ENCODE assay signal across 22 cellular contexts in the genomic region with DNA sequence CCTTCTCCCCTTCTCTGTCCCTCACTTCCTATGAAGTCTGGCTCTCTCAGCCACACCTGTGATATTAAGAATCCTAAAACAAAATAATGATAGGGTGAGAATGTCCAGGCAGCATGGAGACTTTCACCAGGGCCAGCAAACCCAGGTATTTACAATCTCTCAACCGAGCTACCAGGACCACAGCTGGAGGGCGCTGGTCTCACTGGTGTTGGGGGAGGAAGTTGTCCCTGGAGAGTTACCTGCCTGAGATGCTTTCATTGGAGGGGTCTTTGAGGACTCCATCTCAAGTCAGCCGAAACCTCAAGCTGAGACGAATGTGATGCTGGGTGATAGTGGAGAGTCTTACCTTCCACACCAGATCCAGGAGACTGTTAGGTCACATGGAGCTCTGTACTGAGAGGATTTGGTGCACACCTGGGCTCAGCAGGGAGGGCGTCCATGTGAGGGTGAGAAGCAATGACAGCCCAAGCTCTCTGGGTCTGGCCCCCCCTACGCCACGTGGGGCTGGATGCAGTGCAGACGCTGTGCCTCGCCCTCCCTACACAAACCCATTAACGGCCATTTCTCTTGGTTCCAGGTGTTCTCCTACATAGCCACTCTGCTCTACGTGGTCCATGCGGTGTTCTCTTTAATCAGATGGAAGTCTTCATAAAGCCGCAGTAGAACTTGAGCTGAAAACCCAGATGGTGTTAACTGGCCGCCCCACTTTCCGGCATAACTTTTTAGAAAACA. TPM values are rescaled to one million over a fixed set of nuclear protein-coding genes. Genes with fewer than 3 reads are reported as not detected.
DNase-seq lines count a peak whose midpoint lies in the region; ATAC-seq and TF ChIP-seq lines count a peak whose summit lies in the region.
"Had no signal": no experiment of that assay in that cellular context is flagged by ENCODE, and none has a peak within 500 bp of the region (broad histone marks: within the 10 kb centered on the region; RNA-seq: fewer than 3 reads in every experiment).

No MANE protein-coding gene starts in this region.

- peaks cover 49% of the 10 kb centered on the region for H3K4me1 ChIP-seq in PC-3 (ENCODE audit: insufficient read depth, low read length)

- H3K4me3 Mint-ChIP-seq in CD14-positive monocyte, result no peak overlapping the region
- peak overlapping the region; percentile 11 for H3K4me3 Mint-ChIP-seq in CD4-positive, alpha-beta T cell
- H3K4me3 Mint-ChIP-seq: stimulated activated effector memory CD8-positive, alpha-beta T cell treated with anti-CD3 and anti-CD28 coated beads, Interleukin-12 subunit alpha, Interleukin-12 subunit beta, amount 100 ng/mL, for 72 hours had no signal

- no peak overlapping the region for H3K9ac ChIP-seq in PC-3 (ENCODE audit: low read length)

- H3K27me3 Mint-ChIP-seq in CD14-positive monocyte (ENCODE audit: low read depth in 3 of 3), result peaks cover 5 to 10% (median 7%) of the 10 kb centered on the region in 3 donors
- no peaks in the 10 kb centered on the region for H3K27me3 Mint-ChIP-seq in CD4-positive, alpha-beta T cell

- TF ChIP-seq CTCF in CD14-positive monocyte (IDR thresholded peaks at IDR 0.05) (no peak), PC-3 (conservative IDR thresholded peaks at IDR 0.05; ENCODE audit: low read depth, low read length) (no peak)
- no peak for TF ChIP-seq CTCF in CD4-positive, alpha-beta T cell (IDR thresholded peaks at IDR 0.05)

- peak; percentile 21 for DNase-seq in CD14-positive monocyte (ENCODE audit: low spot score)
- no peak for DNase-seq in CD4-positive, alpha-beta T cell
- DNase-seq in PC-3, result no peak
- peak; percentile 40 for DNase-seq in iPS-NIHi7 (ENCODE audit: extremely low spot score)
- no peak for DNase-seq in NCI-H2171 (lab: John Stamatoyannopoulos, UW)
- DNase-seq in COR-L47 (lab: John Stamatoyannopoulos, UW), result no peak
- DNase-seq: amniotic stem cell; central memory CD4-positive, alpha-beta T cell; NCI-H774; stimulated activated CD4-positive, alpha-beta T cell treated with anti-CD3 and anti-CD28 coated beads, Interleukin-15, amount 100 ng/mL, for 24 hours; T-helper 9 cell; upper lobe of left lung had no signal

- CTCF ChIA-PET in CD4-positive, alpha-beta T cell (lab: Charles Lee), result interaction anchor here (1.3 to 4.4 kb wide), 5 partner anchors 10 to 63 kb away, joined by 4 to 37 read pairs (median 22); no protein-coding TSS in a partner anchor
- CTCF ChIA-PET in PC-3 (lab: Charles Lee), result interaction anchor here (0.9 kb wide), 1 partner anchor 30 kb away, joined by 7 read pairs; no protein-coding TSS in a partner anchor

- H3K27ac ChIP-seq in CD4-positive, alpha-beta T cell (ENCODE audit: low read depth, low read length), result no peak overlapping the region
- peak overlapping the region; percentile 28 for H3K27ac ChIP-seq in PC-3 (ENCODE audit: low read length)
- H3K27ac ChIP-seq: upper lobe of left lung had no signal

- TSS peak; percentile 27 for BruUV-seq in PC-3 (replicated peaks; lab: Mats Ljungman, UMichigan)

- no peaks in the 10 kb centered on the region for H3K27me3 ChIP-seq in CD4-positive, alpha-beta T cell (ENCODE audit: control insufficient read depth, insufficient read depth, low read length)
- no peaks in the 10 kb centered on the region for H3K27me3 ChIP-seq in PC-3 (ENCODE audit: low read length)
- H3K27me3 ChIP-seq: upper lobe of left lung had no signal

- no peaks in the 10 kb centered on the region for H3K9me3 ChIP-seq in CD4-positive, alpha-beta T cell (ENCODE audit: control insufficient read depth, low read length)
- H3K9me3 ChIP-seq in PC-3 (ENCODE audit: low read length), result no peaks in the 10 kb centered on the region
- H3K9me3 ChIP-seq: upper lobe of left lung had no signal

- no peaks in the 10 kb centered on the region for H3K9me3 Mint-ChIP-seq in CD14-positive monocyte
- no peaks in the 10 kb centered on the region for H3K9me3 Mint-ChIP-seq in CD4-positive, alpha-beta T cell
- H3K9me3 Mint-ChIP-seq: stimulated activated effector memory CD8-positive, alpha-beta T cell treated with anti-CD3 and anti-CD28 coated beads, Interleukin-12 subunit alpha, Interleukin-12 subunit beta, amount 100 ng/mL, for 72 hours had no signal

- intact Hi-C loops in CD14-positive monocyte (cut with micrococcal nuclease), result no loop called here
- intact Hi-C loops in CD4-positive, alpha-beta T cell (cut with DNase I, micrococcal nuclease), result loop anchor here (2.0 kb wide), 2 partner anchors 22 to 62 kb away; no protein-coding TSS in a partner anchor
- intact Hi-C loops in PC-3 (cut with micrococcal nuclease), result no loop called here

- no peaks in the 10 kb centered on the region for H3F3A ChIP-seq in PC-3 (ENCODE audit: low read length, unreplicated experiment)

- no peak overlapping the region for H3K27ac Mint-ChIP-seq in CD14-positive monocyte
- peak overlapping the region; percentile 83 for H3K27ac Mint-ChIP-seq in CD4-positive, alpha-beta T cell
- H3K27ac Mint-ChIP-seq: stimulated activated effector memory CD8-positive, alpha-beta T cell treated with anti-CD3 and anti-CD28 coated beads, Interleukin-12 subunit alpha, Interleukin-12 subunit beta, amount 100 ng/mL, for 72 hours had no signal

- no peaks in the 10 kb centered on the region for H3K79me2 ChIP-seq in PC-3 (ENCODE audit: low read length)

- POLR2A ChIA-PET in CD4-positive, alpha-beta T cell (lab: Charles Lee), result interaction anchor here (0.8 to 17.1 kb wide), 12 partner anchors 9 to 107 kb away, joined by 3 to 295 read pairs (median 8); partner anchors contain the start of genes MAL, MRPS5 and ZNF514
- POLR2A ChIA-PET in PC-3 (lab: Charles Lee; ENCODE audit: unreplicated experiment), result no interaction called here

- no peak overlapping the region for H2AFZ ChIP-seq in PC-3 (ENCODE audit: low read length)

- no peak overlapping the region for H3K4me2 ChIP-seq in PC-3 (ENCODE audit: low read length)

- no peaks in the 10 kb centered on the region for H3K36me3 Mint-ChIP-seq in CD14-positive monocyte
- peaks cover 53% of the 10 kb centered on the region for H3K36me3 Mint-ChIP-seq in CD4-positive, alpha-beta T cell (ENCODE audit: low read depth)
- H3K36me3 Mint-ChIP-seq: stimulated activated effector memory CD8-positive, alpha-beta T cell treated with anti-CD3 and anti-CD28 coated beads, Interleukin-12 subunit alpha, Interleukin-12 subunit beta, amount 100 ng/mL, for 72 hours had no signal

- H3K36me3 ChIP-seq in PC-3 (ENCODE audit: low read depth, low read length), result no peaks in the 10 kb centered on the region
- H3K36me3 ChIP-seq: upper lobe of left lung had no signal

- H3K9me2 ChIP-seq in PC-3 (replicated peaks; ENCODE audit: low read length), result no peaks in the 10 kb centered on the region

- no peak overlapping the region for H3K4me3 ChIP-seq in PC-3 (ENCODE audit: low read length)
- H3K4me3 ChIP-seq: upper lobe of left lung had no signal

- no peaks in the 10 kb centered on the region for H3K4me1 Mint-ChIP-seq in CD14-positive monocyte
- peaks cover 79% of the 10 kb centered on the region for H3K4me1 Mint-ChIP-seq in CD4-positive, alpha-beta T cell (ENCODE audit: low read depth)

- H4K20me1 ChIP-seq in PC-3 (ENCODE audit: low read length), result no peaks in the 10 kb centered on the region

- ATAC-seq in CD4-positive, alpha-beta T cell (ENCODE audit: poor library complexity), result peak; percentile 16
- ATAC-seq in PC-3 (no peak), HG03378 (IDR thresholded peaks at IDR 0.05; ENCODE audit: unreplicated experiment) (no peak), GM18498 (IDR thresholded peaks at IDR 0.05; ENCODE audit: unreplicated experiment) (no peak)
- ATAC-seq: activated CD4-positive, CD25-positive, alpha-beta regulatory T cell treated with anti-CD3 and anti-CD28 coated beads, Interleukin-2, amount 50 U/mL, for 24 hours; right cardiac atrium; stimulated activated effector memory CD8-positive, alpha-beta T cell treated with anti-CD3 and anti-CD28 coated beads, Interleukin-12 subunit alpha, Interleukin-12 subunit beta, amount 100 ng/mL, for 72 hours had no signal

RNA-seq across cellular contexts. Expression of gene MAL, which starts 27.5 kb away (rescaled TPM):
- under 1 TPM; 0.39 to 0.48 TPM for polyA plus RNA-seq in CD14-positive monocyte
- 100 to 1,000 TPM; 101 to 102 TPM for total RNA-seq in CD4-positive, alpha-beta T cell
- total RNA-seq in PC-3 (2014; rRNA removed), result 0.63 and 1.6 TPM in 2 replicates
- total RNA-seq: fibroblast of lung, H1, HT-29, liver, osteoblast had no signal
- polyA plus RNA-seq: fibroblast of lung, H1 had no signal

Comparison
In these comparisons a context has a peak if more than half of its experiments do, and no peak if none do; other contexts are left out.
1. DNase-seq: peak in CD14-positive monocyte (single experiment) and iPS-NIHi7 (single experiment); none in CD4-positive, alpha-beta T cell (0 of 10), PC-3 (single experiment), NCI-H2171 (single experiment) and COR-L47 (single experiment).
2. RNA of gene MAL, which starts 27.5 kb away (total RNA-seq): 101 to 102 TPM in CD4-positive, alpha-beta T cell; 0.63 to 1.6 TPM in PC-3; every median in the first group is over 10 times any median in the second.
3. intact Hi-C loops: an anchor here in CD4-positive, alpha-beta T cell (2.0 kb wide); none called in CD14-positive monocyte and PC-3.